In genomic region chr20:31968299-31969126, GRCh38 we compare ENCODE assay signal across 1 cellular context.
TF ChIP-seq lines count a peak whose summit lies in the region.

No MANE protein-coding gene starts in this region.

TF ChIP-seq in HepG2, 621 proteins besides CTCF, POLR2A, EP300 and RAD21 (continued from another document and continues in another):
- no peak for TF ChIP-seq MNT (IDR thresholded peaks at IDR 0.05)
- peak; percentile 100 for TF ChIP-seq ZNF878 (CRISPR knock-in tag; IDR thresholded peaks at IDR 0.05)
- peak; percentile 100 for TF ChIP-seq MIXL1 (CRISPR knock-in tag; IDR thresholded peaks at IDR 0.05)
- TF ChIP-seq ZFP82 (CRISPR knock-in tag; IDR thresholded peaks at IDR 0.05; ENCODE audit: borderline replicate concordance): peak; percentile 100
- TF ChIP-seq MBD4 (IDR thresholded peaks at IDR 0.05; ENCODE audit: borderline replicate concordance, low read length): no peak
- peak; percentile 100 for TF ChIP-seq ZBTB49 (CRISPR knock-in tag; IDR thresholded peaks at IDR 0.05; ENCODE audit: borderline replicate concordance)
- peak; percentile 100 for TF ChIP-seq SMYD3 (CRISPR knock-in tag; IDR thresholded peaks at IDR 0.05)
- peak; percentile 99 for TF ChIP-seq MLX (CRISPR knock-in tag; IDR thresholded peaks at IDR 0.05)
- TF ChIP-seq ZNF430 (CRISPR knock-in tag; IDR thresholded peaks at IDR 0.05): peak; percentile 100
- TF ChIP-seq HIC2 (CRISPR knock-in tag; IDR thresholded peaks at IDR 0.05; ENCODE audit: low read depth): peak; percentile 99
- TF ChIP-seq ZNF547 (CRISPR knock-in tag; IDR thresholded peaks at IDR 0.05): peak; percentile 100
- TF ChIP-seq FOXC1 (CRISPR knock-in tag; IDR thresholded peaks at IDR 0.05; ENCODE audit: borderline replicate concordance): peak; percentile 100
- TF ChIP-seq HMG20B (CRISPR knock-in tag; conservative IDR thresholded peaks at IDR 0.05): peak; percentile 100
- TF ChIP-seq RAD51 (IDR thresholded peaks at IDR 0.05; ENCODE audit: borderline replicate concordance): no peak
- peak; percentile 100 for TF ChIP-seq ZNF772 (CRISPR knock-in tag; IDR thresholded peaks at IDR 0.05)
- TF ChIP-seq EEA1 (CRISPR knock-in tag; IDR thresholded peaks at IDR 0.05; ENCODE audit: borderline replicate concordance): peak; percentile 100
- TF ChIP-seq ZNF383 (CRISPR knock-in tag; IDR thresholded peaks at IDR 0.05; ENCODE audit: borderline replicate concordance): peak; percentile 100
- peak; percentile 97 for TF ChIP-seq HHEX (CRISPR knock-in tag; IDR thresholded peaks at IDR 0.05)
- peak; percentile 100 for TF ChIP-seq ZNF800 (CRISPR knock-in tag; IDR thresholded peaks at IDR 0.05)
- TF ChIP-seq ZMYM4 (CRISPR knock-in tag; IDR thresholded peaks at IDR 0.05): peak; percentile 100
- peak; percentile 100 for TF ChIP-seq MXD4 (CRISPR knock-in tag; IDR thresholded peaks at IDR 0.05)
- peak; percentile 99 for TF ChIP-seq MED1 (CRISPR knock-in tag; IDR thresholded peaks at IDR 0.05)
- peak; percentile 100 for TF ChIP-seq ZNF530 (CRISPR knock-in tag; IDR thresholded peaks at IDR 0.05; ENCODE audit: low read depth)
- peak; percentile 100 for TF ChIP-seq RARG (CRISPR knock-in tag; IDR thresholded peaks at IDR 0.05; ENCODE audit: low read depth)
- peak; percentile 99 for TF ChIP-seq FOXP4 (CRISPR knock-in tag; IDR thresholded peaks at IDR 0.05)
- no peak for TF ChIP-seq PHB2 (IDR thresholded peaks at IDR 0.05; ENCODE audit: partially characterized antibody)
- TF ChIP-seq REXO4 (CRISPR knock-in tag; IDR thresholded peaks at IDR 0.05; ENCODE audit: borderline replicate concordance): peak; percentile 100
- peak; percentile 100 for TF ChIP-seq ZNF552 (CRISPR knock-in tag; IDR thresholded peaks at IDR 0.05; ENCODE audit: borderline replicate concordance)
- TF ChIP-seq POGK (CRISPR knock-in tag; conservative IDR thresholded peaks at IDR 0.05): peak; percentile 100
- TF ChIP-seq GLMP (CRISPR knock-in tag; IDR thresholded peaks at IDR 0.05; ENCODE audit: borderline replicate concordance): peak; percentile 100
- TF ChIP-seq ZNF18 (CRISPR knock-in tag; IDR thresholded peaks at IDR 0.05; ENCODE audit: insufficient replicate concordance): peak; percentile 100
- peak; percentile 100 for TF ChIP-seq ARID2 (CRISPR knock-in tag; IDR thresholded peaks at IDR 0.05; ENCODE audit: borderline replicate concordance)
- TF ChIP-seq ZNF460 (CRISPR knock-in tag; IDR thresholded peaks at IDR 0.05; ENCODE audit: borderline replicate concordance): peak; percentile 96
- TF ChIP-seq NFATC3 (CRISPR knock-in tag; IDR thresholded peaks at IDR 0.05): peak; percentile 100
- peak; percentile 100 for TF ChIP-seq SMAD1 (CRISPR knock-in tag; IDR thresholded peaks at IDR 0.05; ENCODE audit: borderline replicate concordance, low read depth)
- peak; percentile 100 for TF ChIP-seq BRF2 (CRISPR knock-in tag; IDR thresholded peaks at IDR 0.05)
- TF ChIP-seq GZF1 (CRISPR knock-in tag; IDR thresholded peaks at IDR 0.05): peak; percentile 99
- peak; percentile 100 for TF ChIP-seq ETS1 (CRISPR knock-in tag; IDR thresholded peaks at IDR 0.05)
- TF ChIP-seq HDAC6 (IDR thresholded peaks at IDR 0.05; ENCODE audit: low read depth, low read length): no peak
- peak; percentile 100 for TF ChIP-seq ZNF275 (CRISPR knock-in tag; IDR thresholded peaks at IDR 0.05; ENCODE audit: borderline replicate concordance)
- peak; percentile 100 for TF ChIP-seq ZNF124 (CRISPR knock-in tag; IDR thresholded peaks at IDR 0.05)
- peak; percentile 100 for TF ChIP-seq KDM3A (CRISPR knock-in tag; IDR thresholded peaks at IDR 0.05; ENCODE audit: low read depth)
- TF ChIP-seq JARID2 (CRISPR knock-in tag; IDR thresholded peaks at IDR 0.05; ENCODE audit: insufficient replicate concordance): peak; percentile 100
